ENCODE assay signal across 38 cellular contexts in genomic region chr11:18235935-18236334, GRCh38. TPM values are rescaled to one million over a fixed set of nuclear protein-coding genes. Genes with fewer than 3 reads are reported as not detected.
"Had no signal": no experiment of that assay in that cellular context is flagged by ENCODE, and none has a peak within 500 bp of the region (broad histone marks: within the 10 kb centered on the region; RNA-seq: fewer than 3 reads in every experiment).

No MANE protein-coding gene starts in this region.

- H3K9me3 Mint-ChIP-seq: activated CD4-positive, alpha-beta memory T cell treated with anti-CD3 and anti-CD28 coated beads for 36 hours; activated CD4-positive, alpha-beta T cell treated with anti-CD3 and anti-CD28 coated beads, Interleukin-2, amount 10 ng/mL, durations not matched to agents 24 days and 14 days; activated CD8-positive, alpha-beta T cell treated with anti-CD3 and anti-CD28 coated beads for 36 hours; activated naive CD4-positive, alpha-beta T cell treated with anti-CD3 and anti-CD28 coated beads for 36 hours; activated naive CD4-positive, alpha-beta T cell treated with anti-CD3 and anti-CD28 coated beads, Interleukin-2, amount 50 U/mL, for 72 hours; activated T-cell treated with anti-CD3 and anti-CD28 coated beads, Interleukin-2, amount 50 U/mL, for 4 hours; activated T-cell treated with anti-CD3 and anti-CD28 coated beads, Interleukin-2, amount 50 U/mL, for 72 hours; activated T-helper 2 cell treated with anti-CD3 and anti-CD28 coated beads, Interferon-gamma antibody, Interleukin-2, Interleukin-4, amounts not matched to agents 10 μg/mL and 5 μg/mL and 100 μg/mL, durations not matched to agents 14 hours and 24 hours and 36 hours; T-helper 1 cell treated with Interleukin-12 subunit alpha and Interleukin-12 subunit beta and Interleukin-4 antibody, amounts not matched to agents 30 μg/mL and 1 μg/mL, for 36 hours; T-helper 2 cell treated with Interferon-gamma antibody and Interleukin-4, amounts not matched to agents 5 μg/mL and 100 μg/mL, for 36 hours had no signal

- H3K4me1 Mint-ChIP-seq: activated B cell treated with CpG ODN at 0.5 μM for 24 hours; activated CD4-positive, alpha-beta T cell treated with anti-CD3 and anti-CD28 coated beads, Interleukin-2, amount 10 ng/mL, durations not matched to agents 24 days and 14 days; activated naive CD8-positive, alpha-beta T cell treated with anti-CD3 and anti-CD28 coated beads for 36 hours had no signal

- H3K27ac ChIP-seq: adrenal gland, body of pancreas, brain microvascular endothelial cell, breast epithelium, VCaP had no signal

- H3K27ac Mint-ChIP-seq: activated B cell treated with CpG ODN at 0.5 μM for 24 hours; activated CD4-positive, alpha-beta memory T cell treated with anti-CD3 and anti-CD28 coated beads for 36 hours; activated CD4-positive, alpha-beta T cell treated with anti-CD3 and anti-CD28 coated beads, Interleukin-2, amount 10 ng/mL, durations not matched to agents 24 days and 14 days; activated CD8-positive, alpha-beta T cell treated with anti-CD3 and anti-CD28 coated beads for 36 hours; activated naive CD4-positive, alpha-beta T cell treated with anti-CD3 and anti-CD28 coated beads for 36 hours; activated naive CD4-positive, alpha-beta T cell treated with anti-CD3 and anti-CD28 coated beads, Interleukin-2, amount 50 U/mL, for 72 hours; activated naive CD8-positive, alpha-beta T cell treated with anti-CD3 and anti-CD28 coated beads for 36 hours; activated T-cell treated with anti-CD3 and anti-CD28 coated beads, Interleukin-2, amount 50 U/mL, for 72 hours; activated T-helper 2 cell treated with anti-CD3 and anti-CD28 coated beads, Interferon-gamma antibody, Interleukin-2, Interleukin-4, amounts not matched to agents 10 μg/mL and 5 μg/mL and 100 μg/mL, durations not matched to agents 14 hours and 24 hours and 36 hours; T-helper 1 cell treated with Interleukin-12 subunit alpha and Interleukin-12 subunit beta and Interleukin-4 antibody, amounts not matched to agents 30 μg/mL and 1 μg/mL, for 36 hours; T-helper 2 cell treated with Interferon-gamma antibody and Interleukin-4, amounts not matched to agents 5 μg/mL and 100 μg/mL, for 36 hours had no signal

- DNase-seq: activated B cell treated with CpG ODN at 0.5 μM for 24 hours; activated CD4-positive, alpha-beta memory T cell treated with anti-CD3 and anti-CD28 coated beads for 36 hours; activated CD4-positive, alpha-beta T cell treated with anti-CD3 and anti-CD28 coated beads for 4 hours; activated CD4-positive, alpha-beta T cell treated with anti-CD3 and anti-CD28 coated beads, Interleukin-2, amount 10 ng/mL, durations not matched to agents 24 days and 14 days; activated CD4-positive, alpha-beta T cell treated with anti-CD3 and anti-CD28 coated beads, Interleukin-2, amount 50 U/mL, for 1 hour; activated CD4-positive, alpha-beta T cell treated with anti-CD3 and anti-CD28 coated beads, Interleukin-2, amount 50 U/mL, for 4 hours; activated CD4-positive, CD25-positive, alpha-beta regulatory T cell treated with anti-CD3 and anti-CD28 coated beads, Interleukin-2, amount 50 U/mL, for 72 hours; activated CD8-positive, alpha-beta memory T cell treated with anti-CD3 and anti-CD28 coated beads, Interleukin-2, amount 50 U/mL, for 4 hours; activated CD8-positive, alpha-beta T cell treated with anti-CD3 and anti-CD28 coated beads for 36 hours; activated effector memory CD4-positive, alpha-beta T cell treated with Interleukin-2 at 50 U/mL for 16 hours; activated gamma-delta T cell treated with Interleukin-2 at 50 U/mL for 16 hours; activated naive CD4-positive, alpha-beta T cell; activated naive CD4-positive, alpha-beta T cell treated with anti-CD3 and anti-CD28 coated beads for 36 hours; activated naive CD4-positive, alpha-beta T cell treated with anti-CD3 and anti-CD28 coated beads, Interleukin-2, amount 50 U/mL, for 16 hours; activated naive CD8-positive, alpha-beta T cell treated with anti-CD3 and anti-CD28 coated beads for 36 hours; activated T-cell treated with anti-CD3 and anti-CD28 coated beads for 4 hours; activated T-cell treated with anti-CD3 and anti-CD28 coated beads, Interleukin-2, amount 50 U/mL, for 1 hour; activated T-cell treated with anti-CD3 and anti-CD28 coated beads, Interleukin-2, amount 50 U/mL, for 4 hours; activated T-cell treated with anti-CD3 and anti-CD28 coated beads, Interleukin-2, amount 50 U/mL, for 72 hours; adrenal gland; amniotic stem cell; aorta; body of pancreas; brain microvascular endothelial cell; central memory CD4-positive, alpha-beta T cell; T-helper 2 cell; T-helper 9 cell had no signal

- H3K4me3 ChIP-seq: adrenal gland, body of pancreas, breast epithelium had no signal

- H3K4me3 Mint-ChIP-seq: activated B cell treated with CpG ODN at 0.5 μM for 24 hours; activated CD4-positive, alpha-beta memory T cell treated with anti-CD3 and anti-CD28 coated beads for 36 hours; activated CD4-positive, alpha-beta T cell treated with anti-CD3 and anti-CD28 coated beads, Interleukin-2, amount 10 ng/mL, durations not matched to agents 24 days and 14 days; activated CD8-positive, alpha-beta T cell treated with anti-CD3 and anti-CD28 coated beads for 36 hours; activated naive CD4-positive, alpha-beta T cell treated with anti-CD3 and anti-CD28 coated beads for 36 hours; activated naive CD8-positive, alpha-beta T cell treated with anti-CD3 and anti-CD28 coated beads for 36 hours; activated T-cell treated with anti-CD3 and anti-CD28 coated beads, Interleukin-2, amount 50 U/mL, for 4 hours; activated T-cell treated with anti-CD3 and anti-CD28 coated beads, Interleukin-2, amount 50 U/mL, for 72 hours; T-helper 1 cell treated with Interleukin-12 subunit alpha and Interleukin-12 subunit beta and Interleukin-4 antibody, amounts not matched to agents 30 μg/mL and 1 μg/mL, for 36 hours; T-helper 2 cell treated with Interferon-gamma antibody and Interleukin-4, amounts not matched to agents 5 μg/mL and 100 μg/mL, for 36 hours had no signal

- H3K36me3 ChIP-seq: adrenal gland, brain microvascular endothelial cell, breast epithelium had no signal

- ATAC-seq: activated CD8-positive, alpha-beta T cell treated with anti-CD3 and anti-CD28 coated beads for 36 hours; activated naive CD4-positive, alpha-beta T cell treated with anti-CD3 and anti-CD28 coated beads, Interleukin-2, amount 50 U/mL, for 72 hours; activated T-cell treated with anti-CD3 and anti-CD28 coated beads, Interleukin-2, amount 50 U/mL, for 4 hours; activated T-cell treated with anti-CD3 and anti-CD28 coated beads, Interleukin-2, amount 50 U/mL, for 72 hours; body of pancreas had no signal

- H3K27me3 ChIP-seq: adrenal gland, body of pancreas, breast epithelium had no signal

- H3K9me3 ChIP-seq: body of pancreas, breast epithelium had no signal

- FAIRE-seq: astrocyte, TTC549 had no signal

- H3K36me3 Mint-ChIP-seq: activated CD4-positive, alpha-beta memory T cell treated with anti-CD3 and anti-CD28 coated beads for 36 hours; activated naive CD4-positive, alpha-beta T cell treated with anti-CD3 and anti-CD28 coated beads, Interleukin-2, amount 50 U/mL, for 72 hours; activated naive CD8-positive, alpha-beta T cell treated with anti-CD3 and anti-CD28 coated beads for 36 hours had no signal

- H3K4me1 ChIP-seq: adrenal gland, body of pancreas, breast epithelium had no signal

RNA-seq across cellular contexts. Expression of gene SAA4, which starts 0.7 kb away (rescaled TPM):
- total RNA-seq: activated B cell treated with CpG ODN at 0.5 μM for 24 hours; activated CD4-positive, alpha-beta memory T cell treated with anti-CD3 and anti-CD28 coated beads for 36 hours; activated CD4-positive, alpha-beta T cell treated with anti-CD3 and anti-CD28 coated beads, Interleukin-2, amount 10 ng/mL, durations not matched to agents 24 days and 14 days; activated CD8-positive, alpha-beta memory T cell treated with anti-CD3 and anti-CD28 coated beads for 36 hours; activated CD8-positive, alpha-beta T cell treated with anti-CD3 and anti-CD28 coated beads for 36 hours; activated naive CD4-positive, alpha-beta T cell treated with anti-CD3 and anti-CD28 coated beads for 36 hours; activated naive CD4-positive, alpha-beta T cell treated with anti-CD3 and anti-CD28 coated beads, Interleukin-2, amount 50 U/mL, for 72 hours; activated naive CD8-positive, alpha-beta T cell treated with anti-CD3 and anti-CD28 coated beads for 36 hours; activated T-cell treated with anti-CD3 and anti-CD28 coated beads, Interleukin-2, amount 50 U/mL, for 4 hours; activated T-cell treated with anti-CD3 and anti-CD28 coated beads, Interleukin-2, amount 50 U/mL, for 72 hours; activated T-helper 2 cell treated with anti-CD3 and anti-CD28 coated beads, Interferon-gamma antibody, Interleukin-2, Interleukin-4, amounts not matched to agents 10 μg/mL and 5 μg/mL and 100 μg/mL, durations not matched to agents 14 hours and 24 hours and 36 hours; astrocyte; body of pancreas; cardiac septum; cerebellum had no signal

RNA-seq across cellular contexts. Expression of gene SAA2, which starts 12.5 kb away (rescaled TPM):
- total RNA-seq: activated CD4-positive, alpha-beta memory T cell treated with anti-CD3 and anti-CD28 coated beads for 36 hours; activated CD4-positive, alpha-beta T cell treated with anti-CD3 and anti-CD28 coated beads, Interleukin-2, amount 10 ng/mL, durations not matched to agents 24 days and 14 days; activated CD8-positive, alpha-beta memory T cell treated with anti-CD3 and anti-CD28 coated beads for 36 hours; activated CD8-positive, alpha-beta T cell treated with anti-CD3 and anti-CD28 coated beads for 36 hours; activated naive CD4-positive, alpha-beta T cell treated with anti-CD3 and anti-CD28 coated beads for 36 hours; activated naive CD4-positive, alpha-beta T cell treated with anti-CD3 and anti-CD28 coated beads, Interleukin-2, amount 50 U/mL, for 72 hours; activated naive CD8-positive, alpha-beta T cell treated with anti-CD3 and anti-CD28 coated beads for 36 hours; activated T-helper 2 cell treated with anti-CD3 and anti-CD28 coated beads, Interferon-gamma antibody, Interleukin-2, Interleukin-4, amounts not matched to agents 10 μg/mL and 5 μg/mL and 100 μg/mL, durations not matched to agents 14 hours and 24 hours and 36 hours; astrocyte; cerebellum had no signal

RNA-seq across cellular contexts. Expression of gene SAA1, which starts 30.1 kb away (rescaled TPM):
- total RNA-seq: activated B cell treated with CpG ODN at 0.5 μM for 24 hours; activated CD4-positive, alpha-beta memory T cell treated with anti-CD3 and anti-CD28 coated beads for 36 hours; activated CD4-positive, alpha-beta T cell treated with anti-CD3 and anti-CD28 coated beads, Interleukin-2, amount 10 ng/mL, durations not matched to agents 24 days and 14 days; activated CD8-positive, alpha-beta memory T cell treated with anti-CD3 and anti-CD28 coated beads for 36 hours; activated CD8-positive, alpha-beta T cell treated with anti-CD3 and anti-CD28 coated beads for 36 hours; activated naive CD4-positive, alpha-beta T cell treated with anti-CD3 and anti-CD28 coated beads for 36 hours; activated naive CD4-positive, alpha-beta T cell treated with anti-CD3 and anti-CD28 coated beads, Interleukin-2, amount 50 U/mL, for 72 hours; activated naive CD8-positive, alpha-beta T cell treated with anti-CD3 and anti-CD28 coated beads for 36 hours; activated T-cell treated with anti-CD3 and anti-CD28 coated beads, Interleukin-2, amount 50 U/mL, for 72 hours; activated T-helper 2 cell treated with anti-CD3 and anti-CD28 coated beads, Interferon-gamma antibody, Interleukin-2, Interleukin-4, amounts not matched to agents 10 μg/mL and 5 μg/mL and 100 μg/mL, durations not matched to agents 14 hours and 24 hours and 36 hours; cerebellum had no signal
